ENCODE assay signal across 1 cellular context in the genomic region with DNA sequence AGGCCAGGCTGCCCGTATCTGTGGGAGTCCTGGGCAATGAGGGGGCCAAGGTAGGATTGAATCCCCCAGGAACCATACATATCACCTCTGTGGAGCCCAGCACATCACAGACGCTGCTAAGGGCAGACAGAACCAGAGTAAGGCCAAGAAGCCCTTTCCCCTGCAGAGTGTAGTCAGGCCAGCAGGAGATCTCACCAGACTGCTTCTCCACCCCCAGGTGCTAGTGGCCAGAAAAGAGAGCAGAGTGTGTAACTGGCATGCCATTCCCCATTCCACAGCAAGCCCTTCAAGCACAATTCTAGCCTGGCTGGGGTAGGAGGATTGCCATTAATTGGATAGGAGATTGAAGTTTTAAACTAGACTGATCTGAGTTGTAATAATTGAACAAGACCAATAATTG.
TF ChIP-seq lines count a peak whose summit lies in the region.

No MANE protein-coding gene starts in this region.

TF ChIP-seq in GM23338, 12 proteins besides CTCF, POLR2A, EP300 and RAD21:
- TF ChIP-seq EZH2 (IDR thresholded peaks at IDR 0.05; ENCODE audit: low read depth, unreplicated experiment) (no peak), ZNF114 (CRISPR knock-in tag; IDR thresholded peaks at IDR 0.05) (no peak), EZH2phosphoT487 (IDR thresholded peaks at IDR 0.05; ENCODE audit: unreplicated experiment) (no peak), POLR2AphosphoS5 (IDR thresholded peaks at IDR 0.05; ENCODE audit: low read depth) (no peak)
- TF ChIP-seq, protein P1, sequence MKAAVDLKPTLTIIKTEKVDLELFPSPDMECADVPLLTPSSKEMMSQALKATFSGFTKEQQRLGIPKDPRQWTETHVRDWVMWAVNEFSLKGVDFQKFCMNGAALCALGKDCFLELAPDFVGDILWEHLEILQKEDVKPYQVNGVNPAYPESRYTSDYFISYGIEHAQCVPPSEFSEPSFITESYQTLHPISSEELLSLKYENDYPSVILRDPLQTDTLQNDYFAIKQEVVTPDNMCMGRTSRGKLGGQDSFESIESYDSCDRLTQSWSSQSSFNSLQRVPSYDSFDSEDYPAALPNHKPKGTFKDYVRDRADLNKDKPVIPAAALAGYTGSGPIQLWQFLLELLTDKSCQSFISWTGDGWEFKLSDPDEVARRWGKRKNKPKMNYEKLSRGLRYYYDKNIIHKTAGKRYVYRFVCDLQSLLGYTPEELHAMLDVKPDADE (IDR thresholded peaks at IDR 0.05), result no peak
